ENCODE assay signal across 24 cellular contexts in the genomic region with DNA sequence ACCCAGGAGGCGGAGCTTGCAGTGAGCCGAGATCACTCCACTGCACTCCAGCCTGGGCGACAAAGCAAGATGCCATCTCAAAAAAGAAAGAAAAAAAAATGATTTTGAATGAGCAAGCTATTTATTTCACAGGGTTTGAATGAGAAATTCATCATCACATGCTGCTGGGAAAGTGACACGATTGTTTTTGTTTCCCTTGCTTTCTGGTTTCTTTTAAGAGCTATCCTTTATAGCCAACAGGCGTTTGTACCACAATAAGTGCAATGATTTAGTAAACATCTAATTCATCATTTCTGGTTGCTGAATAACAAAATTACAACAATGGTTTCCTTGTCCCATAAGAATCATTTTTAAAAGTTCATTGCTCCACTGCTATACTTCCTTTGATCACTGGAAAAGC.
"Had no signal": no experiment of that assay in that cellular context is flagged by ENCODE, and none has a peak within 500 bp of the region (broad histone marks: within the 10 kb centered on the region; RNA-seq: fewer than 3 reads in every experiment).

No MANE protein-coding gene starts in this region.

- H2AFZ ChIP-seq: neural progenitor cell, parathyroid adenoma had no signal

- H3K9me3 ChIP-seq: ovary, psoas muscle, right lobe of liver, stomach, thoracic aorta, thyroid gland, vagina had no signal

- H3K36me3 ChIP-seq: neural progenitor cell, ovary, right lobe of liver, sigmoid colon, stomach, thoracic aorta, thyroid gland, tibial nerve, upper lobe of left lung, vagina had no signal

- H3K79me2 ChIP-seq: parathyroid adenoma had no signal

- H3K27ac ChIP-seq: neural progenitor cell, ovary, parathyroid adenoma, psoas muscle, right lobe of liver, sigmoid colon, stomach, thoracic aorta, thyroid gland, tibial nerve, upper lobe of left lung, vagina had no signal

- H3K4me1 ChIP-seq: neural progenitor cell, parathyroid adenoma, psoas muscle, right lobe of liver, sigmoid colon, stomach, thyroid gland, tibial nerve, upper lobe of left lung, vagina had no signal

- DNase-seq: natural killer cell; occipital lobe; ovary; psoas muscle; right cardiac atrium; right lobe of liver; sigmoid colon; small intestine; stimulated activated CD4-positive, alpha-beta T cell treated with anti-CD3 and anti-CD28 coated beads, Interleukin-15, amount 100 ng/mL, for 24 hours; stimulated activated CD4-positive, alpha-beta T cell treated with anti-CD3 and anti-CD28 coated beads, Interleukin-2, amount 100 ng/mL, for 24 hours; stimulated activated CD4-positive, alpha-beta T cell treated with anti-CD3 and anti-CD28 coated beads, Interleukin-2, amount 100 ng/mL, for 48 hours; stimulated activated CD4-positive, alpha-beta T cell treated with anti-CD3 and anti-CD28 coated beads, Interleukin-4, amount 100 ng/mL, for 24 hours; stimulated activated naive B cell treated with anti-CD40 and anti-IgM and Interleukin-4, amounts not matched to agents 10 μg/mL and 1 μg/mL and 100 μg/mL, for 72 hours; stimulated activated naive CD4-positive, alpha-beta T cell treated with Interleukin-2 at 50 U/mL for 16 hours; stomach; thyroid gland; trophoblast cell; upper lobe of left lung had no signal

- H3K4me2 ChIP-seq: neural progenitor cell had no signal

- H3K4me3 ChIP-seq: neural progenitor cell, ovary, psoas muscle, right lobe of liver, sigmoid colon, stomach, thoracic aorta, thyroid gland, tibial nerve, upper lobe of left lung, vagina had no signal

- ATAC-seq: natural killer cell; psoas muscle; right cardiac atrium; right lobe of liver; stimulated activated effector memory CD8-positive, alpha-beta T cell treated with anti-CD3 and anti-CD28 coated beads, Interleukin-12 subunit alpha, Interleukin-12 subunit beta, amount 100 ng/mL, for 72 hours; stimulated activated naive B cell treated with anti-CD40 and anti-IgM and Interleukin-4, amounts not matched to agents 10 μg/mL and 1 μg/mL and 100 μg/mL, for 72 hours had no signal

- H3K9ac ChIP-seq: neural progenitor cell, parathyroid adenoma had no signal

- H3K27me3 ChIP-seq: neural progenitor cell, ovary, right lobe of liver, sigmoid colon, stomach, thyroid gland, tibial nerve, upper lobe of left lung, vagina had no signal
